18 cellular contexts compared by ENCODE assay signal in the genomic region with DNA sequence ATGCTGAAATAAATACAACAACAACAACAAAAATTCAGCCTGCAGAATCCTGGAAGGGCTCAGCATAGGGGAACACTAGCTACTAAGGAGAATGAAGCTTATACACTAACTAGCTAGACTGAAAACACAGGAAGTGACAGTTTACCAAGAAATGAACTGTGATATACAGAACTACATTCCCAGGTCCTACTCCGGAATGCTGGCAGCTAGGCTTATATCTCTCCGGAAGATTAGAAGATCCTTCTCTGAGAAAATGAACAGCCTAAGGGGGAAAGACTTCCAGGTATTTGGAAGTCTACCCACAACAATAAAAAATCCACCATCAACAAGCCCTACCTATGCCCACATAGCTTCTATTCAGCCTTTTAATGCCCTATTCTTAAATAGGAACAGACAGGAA. TPM values are rescaled to one million over a fixed set of nuclear protein-coding genes. Genes with fewer than 3 reads are reported as not detected.
A peak's percentile ranks its signal among the peaks of the same experiment; 100 is the strongest.
DNase-seq lines count a peak whose midpoint lies in the region; ATAC-seq and TF ChIP-seq lines count a peak whose summit lies in the region.
"Had no signal": no experiment of that assay in that cellular context is flagged by ENCODE, and none has a peak within 500 bp of the region (broad histone marks: within the 10 kb centered on the region; RNA-seq: fewer than 3 reads in every experiment).

No MANE protein-coding gene starts in this region.

- DNase-seq in HCEC 1CT (peak; percentile 37), glomerular visceral epithelial cell (ENCODE audit: extremely low spot score) (peak; percentile 4), ovary (no peak), gastrocnemius medialis (no peak)
- DNase-seq: activated CD8-positive, alpha-beta memory T cell treated with anti-CD3 and anti-CD28 coated beads for 24 hours; activated naive CD8-positive, alpha-beta T cell treated with anti-CD3 and anti-CD28 coated beads, Interleukin-2, amount 10 ng/mL, durations not matched to agents 7 days and 5 days; left ventricle myocardium inferior; NCI-H1694 treated with DMSO at 0.1 percent for 48 hours; NCI-H446; NK-92 treated with Interleukin-12 subunit alpha and Interleukin-12 subunit beta, amount 100 ng/mL, for 24 hours; SHP77 had no signal

- H3K4me1 ChIP-seq in skeletal muscle satellite cell (ENCODE audit: control insufficient read depth, insufficient read depth, low read length) (no peaks in the 10 kb centered on the region), ovary (ENCODE audit: insufficient read depth) (peaks cover 3% of the 10 kb centered on the region), gastrocnemius medialis (no peaks in the 10 kb centered on the region)
- H3K4me1 ChIP-seq: BLaER1 treated with 17β-estradiol and CSF1 and Interleukin-3, amounts not matched to agents 10 nM and 100 nM; left ventricle myocardium inferior had no signal

- 37 to 63% (median 37%) methylated on average over 2 of the region's 2 CpGs for WGBS in ovary, 3 donors

- H3K9me3 ChIP-seq in skeletal muscle satellite cell (replicated peaks; ENCODE audit: low read length): no peaks in the 10 kb centered on the region
- no peaks in the 10 kb centered on the region for H3K9me3 ChIP-seq in ovary
- no peaks in the 10 kb centered on the region for H3K9me3 ChIP-seq in gastrocnemius medialis
- H3K9me3 ChIP-seq: BLaER1 treated with 17β-estradiol and CSF1 and Interleukin-3, amounts not matched to agents 10 nM and 100 nM; thoracic aorta had no signal

- TF ChIP-seq CTCF in ovary (IDR thresholded peaks at IDR 0.05) (no peak), gastrocnemius medialis (IDR thresholded peaks at IDR 0.05 in 4 of 5, conservative IDR thresholded peaks at IDR 0.05 in 1 of 5) (no peak)

- in situ Hi-C loops in gastrocnemius medialis (cut with MboI; ENCODE audit: low sequenced_read_pairs in 4 of 4): no loop called here

- no peak for TF ChIP-seq EP300 in ovary (IDR thresholded peaks at IDR 0.05)

- no peak for TF ChIP-seq POLR2A in ovary (IDR thresholded peaks at IDR 0.05)
- TF ChIP-seq POLR2A in gastrocnemius medialis (IDR thresholded peaks at IDR 0.05): no peak

- ATAC-seq in SK-N-SH treated with all-trans-retinoic acid at 6 μM for 48 hours (peak; percentile 91), gastrocnemius medialis (no peak), HG03520 (IDR thresholded peaks at IDR 0.05; ENCODE audit: unreplicated experiment) (no peak)
- ATAC-seq: foreskin keratinocyte; stimulated activated effector memory CD8-positive, alpha-beta T cell treated with anti-CD3 and anti-CD28 coated beads, Interleukin-12 subunit alpha, Interleukin-12 subunit beta, amount 100 ng/mL, for 72 hours had no signal

- no peak overlapping the region for H3K4me2 ChIP-seq in skeletal muscle satellite cell (ENCODE audit: low read length)
- H3K4me2 ChIP-seq: BLaER1 treated with 17β-estradiol and CSF1 and Interleukin-3, amounts not matched to agents 10 nM and 100 nM had no signal

- intact Hi-C loops in ovary (cut with DNase I): loop anchor here in 1 of 4 donors (2.0 kb wide), 1 partner anchor 19 kb away; no protein-coding TSS in a partner anchor
- intact Hi-C loops in gastrocnemius medialis (cut with DNase I; ENCODE audit: low total_unique reads): no loop called here

- no peaks in the 10 kb centered on the region for H3K36me3 ChIP-seq in skeletal muscle satellite cell (ENCODE audit: insufficient read depth, low read length)
- no peaks in the 10 kb centered on the region for H3K36me3 ChIP-seq in ovary
- no peaks in the 10 kb centered on the region for H3K36me3 ChIP-seq in gastrocnemius medialis
- H3K36me3 ChIP-seq: left ventricle myocardium inferior, thoracic aorta had no signal

- H3K4me3 ChIP-seq in skeletal muscle satellite cell (ENCODE audit: low read length) (no peak overlapping the region), ovary (no peak overlapping the region), gastrocnemius medialis (no peak overlapping the region)
- H3K4me3 ChIP-seq: BLaER1 treated with 17β-estradiol and CSF1 and Interleukin-3, amounts not matched to agents 10 nM and 100 nM; left ventricle myocardium inferior; thoracic aorta had no signal

- H3K27ac ChIP-seq in ovary (no peak overlapping the region), gastrocnemius medialis (no peak overlapping the region)
- H3K27ac ChIP-seq: BLaER1 treated with 17β-estradiol and CSF1 and Interleukin-3, amounts not matched to agents 10 nM and 100 nM; foreskin keratinocyte; left ventricle myocardium inferior; thoracic aorta had no signal

- H3K9ac ChIP-seq in skeletal muscle satellite cell (ENCODE audit: low read depth, low read length): peak overlapping the region; percentile 18
- H3K9ac ChIP-seq: BLaER1 treated with 17β-estradiol and CSF1 and Interleukin-3, amounts not matched to agents 10 nM and 100 nM had no signal

- H3K27me3 ChIP-seq in skeletal muscle satellite cell (ENCODE audit: control insufficient read depth, insufficient read depth, low read length): no peaks in the 10 kb centered on the region
- H3K27me3 ChIP-seq in ovary: no peaks in the 10 kb centered on the region
- no peaks in the 10 kb centered on the region for H3K27me3 ChIP-seq in gastrocnemius medialis
- H3K27me3 ChIP-seq: BLaER1 treated with 17β-estradiol and CSF1 and Interleukin-3, amounts not matched to agents 10 nM and 100 nM; foreskin keratinocyte had no signal

TF ChIP-seq in SK-N-SH treated with all-trans-retinoic acid at 6 μM for 48 hours, 23 proteins besides CTCF, POLR2A, EP300 and RAD21:
- no peak for TF ChIP-seq BACH2 (CRISPR knock-in tag; IDR thresholded peaks at IDR 0.05; ENCODE audit: borderline replicate concordance)

RNA-seq across cellular contexts. Expression of a gene that starts 31.0 kb away (rescaled TPM):
- total RNA-seq in skeletal muscle satellite cell (2012; rRNA removed): 4.6 and 5.5 TPM in 2 replicates
- total RNA-seq in ovary (10 to 100 TPM in 2 of 7 donors, 1 to 10 TPM in 5; 2.5 to 17.5 (median 7.8) TPM), gastrocnemius medialis (1 to 10 TPM in 1 of 4 donors, under 1 TPM in 3; 0.24 to 1.3 (median 0.64) TPM)
- polyA plus RNA-seq in ovary: 10 to 100 TPM in 1 of 2 donors, 1 to 10 TPM in 1; 6.2 to 13.9 TPM

Comparison
In these comparisons a context has a peak if more than half of its experiments do, and no peak if none do; other contexts are left out.
1. DNase-seq: peak in HCEC 1CT (single experiment) and glomerular visceral epithelial cell (single experiment); none in ovary (0 of 5) and gastrocnemius medialis (0 of 2).